24 cellular contexts compared by ENCODE assay signal in genomic region chr1:200983035-200983561, GRCh38.
"Had no signal": no experiment of that assay in that cellular context is flagged by ENCODE, and none has a peak within 500 bp of the region (broad histone marks: within the 10 kb centered on the region; RNA-seq: fewer than 3 reads in every experiment).

No MANE protein-coding gene starts in this region.

- H3K9me3 Mint-ChIP-seq: dendritic cell treated with granulocyte-macrophage colony-stimulating factor and Interleukin-4, amounts not matched to agents 40 ng/mL and 50 ng/mL, for 4 days; naive thymus-derived CD8-positive, alpha-beta T cell; stimulated activated naive B cell treated with anti-CD40 and anti-IgM and Interleukin-4, amounts not matched to agents 10 μg/mL and 1 μg/mL and 100 μg/mL, for 72 hours; type B pancreatic cell had no signal

- H3K9me3 ChIP-seq: colonic mucosa, gastrocnemius medialis, ovary, psoas muscle, sigmoid colon, thyroid gland had no signal

- H3K27ac ChIP-seq: colonic mucosa, epithelial cell of prostate, gastrocnemius medialis, lower lobe of right lung, ovary, psoas muscle, sigmoid colon, stomach, thyroid gland had no signal

- ATAC-seq: esophagus mucosa; gastrocnemius medialis; left ventricle myocardium superior; naive thymus-derived CD8-positive, alpha-beta T cell; psoas muscle; right cardiac atrium; stimulated activated naive B cell treated with anti-CD40 and anti-IgM and Interleukin-4, amounts not matched to agents 10 μg/mL and 1 μg/mL and 100 μg/mL, for 72 hours had no signal

- H3K4me1 Mint-ChIP-seq: endodermal cell; neural crest cell; stimulated activated naive B cell treated with anti-CD40 and anti-IgM and Interleukin-4, amounts not matched to agents 10 μg/mL and 1 μg/mL and 100 μg/mL, for 72 hours had no signal

- H3K4me3 Mint-ChIP-seq: dendritic cell treated with granulocyte-macrophage colony-stimulating factor and Interleukin-4, amounts not matched to agents 40 ng/mL and 50 ng/mL, for 4 days; endodermal cell; neural crest cell; stimulated activated naive B cell treated with anti-CD40 and anti-IgM and Interleukin-4, amounts not matched to agents 10 μg/mL and 1 μg/mL and 100 μg/mL, for 72 hours; type B pancreatic cell had no signal

- H3K27ac Mint-ChIP-seq: dendritic cell treated with granulocyte-macrophage colony-stimulating factor and Interleukin-4, amounts not matched to agents 40 ng/mL and 50 ng/mL, for 4 days; endodermal cell; type B pancreatic cell had no signal

- H3K27me3 ChIP-seq: colonic mucosa, gastrocnemius medialis, ovary, sigmoid colon, stomach, thyroid gland had no signal

- H3K27me3 Mint-ChIP-seq: dendritic cell treated with granulocyte-macrophage colony-stimulating factor and Interleukin-4, amounts not matched to agents 40 ng/mL and 50 ng/mL, for 4 days; naive thymus-derived CD8-positive, alpha-beta T cell; stimulated activated naive B cell treated with anti-CD40 and anti-IgM and Interleukin-4, amounts not matched to agents 10 μg/mL and 1 μg/mL and 100 μg/mL, for 72 hours; type B pancreatic cell had no signal

- H3K4me3 ChIP-seq: colonic mucosa, gastrocnemius medialis, lower lobe of right lung, ovary, psoas muscle, sigmoid colon, stomach, thyroid gland had no signal

- H3K36me3 ChIP-seq: colonic mucosa, gastrocnemius medialis, ovary, sigmoid colon, thyroid gland had no signal

- H3K4me1 ChIP-seq: colonic mucosa, gastrocnemius medialis, lower lobe of right lung, psoas muscle, sigmoid colon, stomach, thyroid gland had no signal

- DNase-seq: colonic mucosa; effector CD8-positive, alpha-beta T cell; endodermal cell; foreskin fibroblast; gastrocnemius medialis; head of caudate nucleus; left ventricle myocardium superior; lower lobe of right lung; naive thymus-derived CD8-positive, alpha-beta T cell; nucleus accumbens; ovary; psoas muscle; sigmoid colon; stimulated activated CD4-positive, alpha-beta T cell treated with anti-CD3 and anti-CD28 coated beads, Interleukin-2, amount 100 ng/mL, for 24 hours; stimulated activated CD4-positive, alpha-beta T cell treated with anti-CD3 and anti-CD28 coated beads, Interleukin-4, amount 100 ng/mL, for 24 hours; stimulated activated naive B cell treated with anti-CD40 and anti-IgM and Interleukin-4, amounts not matched to agents 10 μg/mL and 1 μg/mL and 100 μg/mL, for 72 hours; stomach; thyroid gland had no signal
